ENCODE assay signal across 30 cellular contexts in genomic region chr11:873723-874122, GRCh38.
"Had no signal": no experiment of that assay in that cellular context is flagged by ENCODE, and none has a peak within 500 bp of the region (broad histone marks: within the 10 kb centered on the region; RNA-seq: fewer than 3 reads in every experiment).

No MANE protein-coding gene starts in this region.

- H3K9me3 Mint-ChIP-seq: activated naive CD4-positive, alpha-beta T cell treated with anti-CD3 and anti-CD28 coated beads, Interleukin-2, amount 50 U/mL, for 72 hours; activated naive CD8-positive, alpha-beta T cell treated with anti-CD3 and anti-CD28 coated beads, Interleukin-2, amount 50 U/mL, for 24 hours; activated T-cell treated with anti-CD3 and anti-CD28 coated beads, Interleukin-2, amount 50 U/mL, for 4 hours; T-helper 1 cell treated with Interleukin-12 subunit alpha and Interleukin-12 subunit beta and Interleukin-4 antibody, amounts not matched to agents 30 μg/mL and 1 μg/mL, for 36 hours; WTC11 had no signal

- DNase-seq: activated CD4-positive, alpha-beta T cell treated with anti-CD3 and anti-CD28 coated beads for 48 hours; activated CD4-positive, alpha-beta T cell treated with anti-CD3 and anti-CD28 coated beads, Interleukin-2, amount 50 U/mL, for 4 hours; activated CD4-positive, CD25-positive, alpha-beta regulatory T cell treated with anti-CD3 and anti-CD28 coated beads, Interleukin-2, amount 50 U/mL, for 72 hours; activated CD8-positive, alpha-beta memory T cell treated with anti-CD3 and anti-CD28 coated beads for 24 hours; activated effector memory CD4-positive, alpha-beta T cell treated with anti-CD3 and anti-CD28 coated beads, Interleukin-2, amount 50 U/mL, for 16 hours; activated naive CD4-positive, alpha-beta T cell treated with Interleukin-2 at 50 U/mL for 16 hours; activated naive CD8-positive, alpha-beta T cell treated with anti-CD3 and anti-CD28 coated beads, Interleukin-2, amount 50 U/mL, for 24 hours; activated T-cell treated with anti-CD3 and anti-CD28 coated beads, Interleukin-2, amount 50 U/mL, for 4 hours; amniotic stem cell; brain microvascular endothelial cell; NCI-H1092; NCI-H1417; NCI-H1694; NCI-H2029; NCI-H345; NCI-H510A; NCI-H526 treated with DMSO at 0.1 percent for 48 hours; NCI-H82; OCI-M1; RPMI8226; SW 1271; T-helper 9 cell had no signal

- H3K36me3 ChIP-seq: brain microvascular endothelial cell, cardiac muscle cell had no signal

- H3K27ac Mint-ChIP-seq: activated naive CD4-positive, alpha-beta T cell treated with anti-CD3 and anti-CD28 coated beads, Interleukin-2, amount 50 U/mL, for 72 hours; activated naive CD8-positive, alpha-beta T cell treated with anti-CD3 and anti-CD28 coated beads, Interleukin-2, amount 50 U/mL, for 24 hours; T-helper 1 cell treated with Interleukin-12 subunit alpha and Interleukin-12 subunit beta and Interleukin-4 antibody, amounts not matched to agents 30 μg/mL and 1 μg/mL, for 36 hours; WTC11 had no signal

- H3K27me3 Mint-ChIP-seq: activated naive CD8-positive, alpha-beta T cell treated with anti-CD3 and anti-CD28 coated beads, Interleukin-2, amount 50 U/mL, for 24 hours had no signal

- H3K4me3 ChIP-seq: cardiac muscle cell had no signal

- H3K27ac ChIP-seq: brain microvascular endothelial cell, cardiac muscle cell, KMS-11 had no signal

- ATAC-seq: activated naive CD4-positive, alpha-beta T cell treated with anti-CD3 and anti-CD28 coated beads, Interleukin-2, amount 50 U/mL, for 72 hours; activated naive CD8-positive, alpha-beta T cell treated with anti-CD3 and anti-CD28 coated beads, Interleukin-2, amount 50 U/mL, for 24 hours; activated T-cell treated with anti-CD3 and anti-CD28 coated beads, Interleukin-2, amount 50 U/mL, for 4 hours; Panc1; Right ventricle myocardium inferior; SK-N-SH treated with all-trans-retinoic acid at 6 μM for 48 hours; WTC11 had no signal

- H3K4me3 Mint-ChIP-seq: activated naive CD8-positive, alpha-beta T cell treated with anti-CD3 and anti-CD28 coated beads, Interleukin-2, amount 50 U/mL, for 24 hours; activated T-cell treated with anti-CD3 and anti-CD28 coated beads, Interleukin-2, amount 50 U/mL, for 4 hours; T-helper 1 cell treated with Interleukin-12 subunit alpha and Interleukin-12 subunit beta and Interleukin-4 antibody, amounts not matched to agents 30 μg/mL and 1 μg/mL, for 36 hours; WTC11 had no signal

- H3K27me3 ChIP-seq: brain microvascular endothelial cell, cardiac muscle cell had no signal

- H3K4me1 Mint-ChIP-seq: activated naive CD8-positive, alpha-beta T cell treated with anti-CD3 and anti-CD28 coated beads, Interleukin-2, amount 50 U/mL, for 24 hours; WTC11 had no signal
